In the genomic region with DNA sequence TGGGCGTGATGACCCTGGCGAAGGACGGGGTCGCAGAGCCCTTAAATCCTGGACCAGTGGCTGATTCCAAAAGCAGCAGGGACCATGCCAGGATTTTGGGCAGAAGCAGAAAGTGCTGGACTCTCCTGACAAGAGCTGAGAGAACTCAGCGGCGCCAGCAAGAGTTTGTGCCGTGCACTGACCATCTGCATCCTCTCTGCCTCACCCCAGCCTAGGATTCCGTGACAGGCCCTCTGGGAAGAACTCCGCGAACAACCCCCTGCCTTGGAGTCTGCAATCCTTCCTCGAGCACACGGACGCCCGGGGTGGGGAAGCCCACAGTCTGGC, we compare ENCODE assay signal across 8 cellular contexts. TPM values are rescaled to one million over a fixed set of nuclear protein-coding genes. Genes with fewer than 3 reads are reported as not detected.
DNase-seq lines count a peak whose midpoint lies in the region; ATAC-seq and TF ChIP-seq lines count a peak whose summit lies in the region.

No MANE protein-coding gene starts in this region.

- H3K36me3 ChIP-seq in hepatocyte (replicated peaks; ENCODE audit: insufficient read depth, low read depth) (no peaks in the 10 kb centered on the region), smooth muscle cell (ENCODE audit: low read depth) (no peaks in the 10 kb centered on the region)

- H3K4me1 ChIP-seq in H9 (ENCODE audit: insufficient read depth, low read length) (no peaks in the 10 kb centered on the region), hepatocyte (ENCODE audit: insufficient read depth) (peaks cover 15% of the 10 kb centered on the region), smooth muscle cell (ENCODE audit: low read depth) (peaks cover 18% of the 10 kb centered on the region)

- H3T11ph ChIP-seq in H9 (ENCODE audit: low read length) = no peak overlapping the region

- H3K79me1 ChIP-seq in H9 (ENCODE audit: insufficient read depth, low read depth, low read length, poor library complexity, severe bottlenecking) = no peaks in the 10 kb centered on the region

- H3K9ac ChIP-seq in H9 (ENCODE audit: extremely low read depth, insufficient read length, low read length) = no peak overlapping the region
- peak overlapping the region; percentile 84 for H3K9ac ChIP-seq in smooth muscle cell (ENCODE audit: low read depth)

- no peaks in the 10 kb centered on the region for H3K27me3 ChIP-seq in H9 (ENCODE audit: insufficient read depth, low read length)
- no peaks in the 10 kb centered on the region for H3K27me3 ChIP-seq in hepatocyte
- H3K27me3 ChIP-seq in smooth muscle cell (ENCODE audit: low read depth) = no peaks in the 10 kb centered on the region

- no peak overlapping the region for H3K27ac Mint-ChIP-seq in H9
- peak overlapping the region; percentile 88 for H3K27ac Mint-ChIP-seq in activated CD8-positive, alpha-beta T cell treated with anti-CD3 and anti-CD28 coated beads for 36 hours

- H2BK12ac ChIP-seq in H9 (ENCODE audit: insufficient read length, low read depth, low read length) = no peak overlapping the region

- H3K23me2 ChIP-seq in H9 (ENCODE audit: insufficient read length, low read depth, low read length, poor library complexity, severe bottlenecking) = peaks cover 9% of the 10 kb centered on the region

- H3K14ac ChIP-seq in H9 (ENCODE audit: insufficient read depth, low read length) = no peak overlapping the region

- no peak overlapping the region for H4K91ac ChIP-seq in H9 (ENCODE audit: insufficient read length, low read depth, low read length)

- H3K9me3 ChIP-seq in H9 (ENCODE audit: control insufficient read depth, low read depth, low read length) (no peaks in the 10 kb centered on the region), hepatocyte (ENCODE audit: low read depth) (no peaks in the 10 kb centered on the region), smooth muscle cell (replicated peaks; ENCODE audit: low read depth) (no peaks in the 10 kb centered on the region)

- no peak overlapping the region for H2BK15ac ChIP-seq in H9 (ENCODE audit: low read depth, low read length)

- no peak overlapping the region for H4K5ac ChIP-seq in H9 (ENCODE audit: insufficient read length, low read depth, low read length)

- peaks cover 13 to 31% (median 26%) of the 10 kb centered on the region in 3 experiments for H3K36me3 Mint-ChIP-seq in H9 (ENCODE audit: insufficient read depth in 1 of 3, low read depth in 3 of 3)
- peaks cover 19% of the 10 kb centered on the region for H3K36me3 Mint-ChIP-seq in activated CD8-positive, alpha-beta T cell treated with anti-CD3 and anti-CD28 coated beads for 36 hours (ENCODE audit: low read depth)

- no CpG with 5 or more reads among the region's 14 CpGs for WGBS in H9 (ENCODE audit: extremely low coverage, insufficient read length, low lambda C conversion rate)
- WGBS in hepatocyte (ENCODE audit: low lambda C conversion rate, missing lambda C conversion rate) = 55% methylated on average over 12 of the region's 14 CpGs
- WGBS in smooth muscle cell (ENCODE audit: low lambda C conversion rate) = 71% methylated on average over 14 of the region's 14 CpGs

- H3K9me2 ChIP-seq in hepatocyte (replicated peaks; ENCODE audit: insufficient read depth) = no peaks in the 10 kb centered on the region

- H2AFZ ChIP-seq in H9 (ENCODE audit: low read length) (no peak overlapping the region), hepatocyte (peak overlapping the region; percentile 62), smooth muscle cell (ENCODE audit: low read depth) (peak overlapping the region; percentile 87)

- no peak overlapping the region for H3K56ac ChIP-seq in H9 (ENCODE audit: insufficient read length, low read depth, low read length)

- POLR2A ChIA-PET in activated CD8-positive, alpha-beta T cell treated with anti-CD3 and anti-CD28 coated beads for 36 hours (lab: Charles Lee) = no interaction called here

- no peak overlapping the region for H2AK5ac ChIP-seq in H9 (ENCODE audit: insufficient read length, low read length)

- no peaks in the 10 kb centered on the region for H3F3A ChIP-seq in smooth muscle cell (ENCODE audit: low read depth)

- H3K4me1 Mint-ChIP-seq in H9 = peaks cover 37 to 38% of the 10 kb centered on the region in 2 experiments
- peaks cover 15% of the 10 kb centered on the region for H3K4me1 Mint-ChIP-seq in activated CD8-positive, alpha-beta T cell treated with anti-CD3 and anti-CD28 coated beads for 36 hours (ENCODE audit: low read depth)

- intact Hi-C loops in activated CD8-positive, alpha-beta T cell treated with anti-CD3 and anti-CD28 coated beads for 36 hours (cut with micrococcal nuclease) = no loop called here

- H2BK5ac ChIP-seq in H9 (ENCODE audit: insufficient read length, low read length) = no peak overlapping the region

- peaks cover 7 to 11% of the 10 kb centered on the region in 2 experiments for H3K9me3 Mint-ChIP-seq in H9
- no peaks in the 10 kb centered on the region for H3K9me3 Mint-ChIP-seq in activated CD8-positive, alpha-beta T cell treated with anti-CD3 and anti-CD28 coated beads for 36 hours

- H3K27ac ChIP-seq in H9 (ENCODE audit: insufficient read length, low read depth, low read length) (no peak overlapping the region), hepatocyte (peak overlapping the region; percentile 67), smooth muscle cell (ENCODE audit: low read depth) (no peak overlapping the region)

- DNase-seq in H9 (no peak), hepatocyte (ENCODE audit: low spot score) (peak; percentile 46), smooth muscle cell (lab: John Stamatoyannopoulos, UW; ENCODE audit: unreplicated experiment) (no peak), SIG-M5 treated with dmso at 0.1 percent for 504 hours (lab: John Stamatoyannopoulos, UW; ENCODE audit: unreplicated experiment) (no peak), mesenteric fat pad (ENCODE audit: low spot score) (no peak), NCI-H1694 (lab: John Stamatoyannopoulos, UW) (no peak)
- DNase-seq in activated CD8-positive, alpha-beta T cell treated with anti-CD3 and anti-CD28 coated beads for 36 hours = no peak

- no peak overlapping the region for H3K23ac ChIP-seq in H9 (ENCODE audit: insufficient read length, low read depth, low read length)

- H3K79me2 ChIP-seq in H9 (ENCODE audit: insufficient read depth, low read length) (no peaks in the 10 kb centered on the region), hepatocyte (peaks cover 18% of the 10 kb centered on the region), smooth muscle cell (ENCODE audit: low read depth) (peaks cover 16% of the 10 kb centered on the region)

- no peak overlapping the region for H3K18ac ChIP-seq in H9 (ENCODE audit: insufficient read length, low read depth, low read length)

- H3K4ac ChIP-seq in H9 (ENCODE audit: low read depth, low read length) = no peak overlapping the region

- H2BK20ac ChIP-seq in H9 (ENCODE audit: low read depth, low read length, poor library complexity, severe bottlenecking) = no peak overlapping the region

- H3K27me3 Mint-ChIP-seq in H9 (ENCODE audit: low read depth) = peaks cover 9% of the 10 kb centered on the region; the same call in 1 of the 2 replicates
- H3K27me3 Mint-ChIP-seq in activated CD8-positive, alpha-beta T cell treated with anti-CD3 and anti-CD28 coated beads for 36 hours = peaks cover 7% of the 10 kb centered on the region

- no peak overlapping the region for H4K8ac ChIP-seq in H9 (replicated peaks; ENCODE audit: insufficient read length, low read depth, low read length)

- ATAC-seq in activated CD8-positive, alpha-beta T cell treated with anti-CD3 and anti-CD28 coated beads for 36 hours = no peak
- no peak for ATAC-seq in esophagus mucosa

- H3K4me2 ChIP-seq in H9 (ENCODE audit: insufficient read depth, insufficient read length, low read length) = peak overlapping the region; percentile 76
- H3K4me2 ChIP-seq in hepatocyte = peak overlapping the region; percentile 78
- peak overlapping the region; percentile 87 for H3K4me2 ChIP-seq in smooth muscle cell

- H4K20me1 ChIP-seq in H9 (ENCODE audit: control insufficient read depth, insufficient read depth, insufficient read length) = no peaks in the 10 kb centered on the region
- no peaks in the 10 kb centered on the region for H4K20me1 ChIP-seq in hepatocyte (ENCODE audit: insufficient read depth, poor library complexity, severe bottlenecking)
- no peaks in the 10 kb centered on the region for H4K20me1 ChIP-seq in smooth muscle cell (ENCODE audit: low read depth)

- TF ChIP-seq CTCF in H9 (conservative IDR thresholded peaks at IDR 0.05) (no peak), hepatocyte (IDR thresholded peaks at IDR 0.05; ENCODE audit: poor library complexity) (no peak), smooth muscle cell (IDR thresholded peaks at IDR 0.05; ENCODE audit: borderline replicate concordance, insufficient read depth, poor library complexity, severe bottlenecking) (no peak)
- TF ChIP-seq CTCF in activated CD8-positive, alpha-beta T cell treated with anti-CD3 and anti-CD28 coated beads for 36 hours (IDR thresholded peaks at IDR 0.05) = no peak

- peak overlapping the region; percentile 88 to 95 for H3K4me3 Mint-ChIP-seq in H9
- H3K4me3 Mint-ChIP-seq in activated CD8-positive, alpha-beta T cell treated with anti-CD3 and anti-CD28 coated beads for 36 hours = peak overlapping the region; percentile 93

- H2BK120ac ChIP-seq in H9 (ENCODE audit: low read depth, low read length, poor library complexity, severe bottlenecking) = no peak overlapping the region

- CTCF ChIA-PET in activated CD8-positive, alpha-beta T cell treated with anti-CD3 and anti-CD28 coated beads for 36 hours (lab: Charles Lee) = interaction anchor here (1.2 to 1.6 kb wide), 2 partner anchors 8 to 215 kb away, joined by 3 to 4 read pairs; partner anchors contain the start of gene RAD9A

- H3K4me3 ChIP-seq in hepatocyte (no peak overlapping the region), smooth muscle cell (peak overlapping the region; percentile 71)

RNA-seq across cellular contexts. Expression of gene NDUFV1, which starts 0.6 kb away (rescaled TPM):
- total RNA-seq in H9 (2021) (152 and 154 TPM in 2 replicates), hepatocyte (163 and 194 TPM in 2 replicates), smooth muscle cell (110 and 111 TPM in 2 replicates), esophagus mucosa (140 TPM), mesenteric fat pad (147 TPM)
- 100 to 1,000 TPM; 315 to 317 TPM for total RNA-seq in activated CD8-positive, alpha-beta T cell treated with anti-CD3 and anti-CD28 coated beads for 36 hours
- polyA plus RNA-seq in hepatocyte (226 and 239 TPM in 2 replicates), smooth muscle cell (201 and 207 TPM in 2 replicates)

RNA-seq across cellular contexts. Expression of gene GSTP1, which starts 22.5 kb away (rescaled TPM):
- total RNA-seq in H9 (2021) (1,469 and 1,513 TPM in 2 replicates), hepatocyte (943 and 1,040 TPM in 2 replicates), smooth muscle cell (739 and 874 TPM in 2 replicates), esophagus mucosa (2,342 TPM), mesenteric fat pad (355 TPM)
- total RNA-seq in activated CD8-positive, alpha-beta T cell treated with anti-CD3 and anti-CD28 coated beads for 36 hours = 100 to 1,000 TPM; 467 to 472 TPM
- polyA plus RNA-seq in hepatocyte (1,974 and 1,982 TPM in 2 replicates), smooth muscle cell (1,489 and 1,525 TPM in 2 replicates)

RNA-seq across cellular contexts. Expression of gene NUDT8, which starts 23.6 kb away (rescaled TPM):
- total RNA-seq in H9 (2021) (6.5 and 6.8 TPM in 2 replicates), hepatocyte (12.9 and 13.6 TPM in 2 replicates), smooth muscle cell (0.67 and 9.2 TPM in 2 replicates), esophagus mucosa (56.0 TPM), mesenteric fat pad (12.9 TPM)
- 10 to 100 TPM; 35.5 to 39.5 TPM for total RNA-seq in activated CD8-positive, alpha-beta T cell treated with anti-CD3 and anti-CD28 coated beads for 36 hours
- polyA plus RNA-seq in hepatocyte (28.7 and 29.2 TPM in 2 replicates), smooth muscle cell (15.6 and 17.6 TPM in 2 replicates)

RNA-seq across cellular contexts. Expression of gene TBX10, which starts 33.5 kb away (rescaled TPM):
- not detected in 2 replicates for total RNA-seq in H9 (2021)
- not detected for total RNA-seq in activated CD8-positive, alpha-beta T cell treated with anti-CD3 and anti-CD28 coated beads for 36 hours
- 0.70 TPM in 1 of 2 replicates, not detected in the other for total RNA-seq in hepatocyte
- polyA plus RNA-seq in hepatocyte = 0.34 TPM in 1 of 2 replicates, not detected in the other
- not detected in 2 replicates for total RNA-seq in smooth muscle cell
- not detected in 2 replicates for polyA plus RNA-seq in smooth muscle cell
- total RNA-seq in esophagus mucosa = not detected
- not detected for total RNA-seq in mesenteric fat pad

RNA-seq across cellular contexts. Expression of gene ACY3, which starts 44.4 kb away (rescaled TPM):
- total RNA-seq in H9 (2021) = not detected in 2 replicates
- total RNA-seq in activated CD8-positive, alpha-beta T cell treated with anti-CD3 and anti-CD28 coated beads for 36 hours = under 1 TPM; 0.31 to 0.61 TPM
- 9.5 and 15.4 TPM in 2 replicates for total RNA-seq in hepatocyte
- polyA plus RNA-seq in hepatocyte = 18.7 and 20.9 TPM in 2 replicates
- not detected in 2 replicates for total RNA-seq in smooth muscle cell
- not detected in 2 replicates for polyA plus RNA-seq in smooth muscle cell
- 0.20 TPM for total RNA-seq in esophagus mucosa
- not detected for total RNA-seq in mesenteric fat pad
